Comparison of ENCODE assay signal across 18 cellular contexts in the genomic region with DNA sequence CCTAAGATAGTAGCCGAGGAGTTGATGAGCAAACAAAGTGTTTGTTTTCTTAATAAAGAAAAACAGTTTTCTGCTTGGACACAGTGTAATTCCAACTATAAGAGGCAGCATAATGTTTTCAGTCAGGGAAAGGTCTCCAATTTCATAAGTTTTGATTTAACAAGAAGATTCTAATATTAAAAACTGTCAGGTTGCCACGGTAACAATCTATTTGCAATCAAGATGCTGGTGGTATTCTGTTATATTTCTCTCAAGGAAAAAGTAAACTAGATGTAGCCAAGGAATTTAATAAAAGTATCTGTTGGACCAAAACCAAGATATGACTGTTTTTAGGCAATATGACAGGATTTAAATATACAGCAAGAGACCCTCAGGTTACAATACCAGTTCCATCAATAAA.
DNase-seq lines count a peak whose midpoint lies in the region; ATAC-seq, FAIRE-seq and TF ChIP-seq lines count a peak whose summit lies in the region.
"Had no signal": no experiment of that assay in that cellular context is flagged by ENCODE, and none has a peak within 500 bp of the region (broad histone marks: within the 10 kb centered on the region; RNA-seq: fewer than 3 reads in every experiment).

No MANE protein-coding gene starts in this region.

- peaks cover 5% of the 10 kb centered on the region for H3K4me1 Mint-ChIP-seq in activated naive CD4-positive, alpha-beta T cell treated with anti-CD3 and anti-CD28 coated beads for 36 hours (ENCODE audit: low read depth)
- no peaks in the 10 kb centered on the region for H3K4me1 Mint-ChIP-seq in activated T-helper 17 cell treated with anti-CD3 and anti-CD28 coated beads, Interleukin-2, amount 50 U/mL, for 72 hours

- H4K12ac ChIP-seq in trophoblast cell (ENCODE audit: low read depth, low read length): no peak overlapping the region

- H3K79me2 ChIP-seq in SK-N-SH (ENCODE audit: insufficient read depth) (no peaks in the 10 kb centered on the region), K562 (ENCODE audit: control insufficient read depth, insufficient read depth, low read length) (no peaks in the 10 kb centered on the region), endothelial cell of umbilical vein (ENCODE audit: control insufficient read depth, insufficient read depth, low read length) (no peaks in the 10 kb centered on the region), trophoblast cell (ENCODE audit: control insufficient read depth, insufficient read depth, low read length, poor library complexity) (no peaks in the 10 kb centered on the region)

- WGBS in SK-N-SH (ENCODE audit: low lambda C conversion rate): 96% methylated on average over 2 of the region's 2 CpGs
- WGBS in K562 (ENCODE audit: insufficient coverage, low coverage, missing lambda C conversion rate): 40% methylated on average over 2 of the region's 2 CpGs
- no CpG with 5 or more reads among the region's 2 CpGs for whole genome bisulfite sequencing in trophoblast cell (ENCODE audit: extremely low coverage, insufficient coverage, insufficient read length)

- H3K9me3 Mint-ChIP-seq in activated naive CD4-positive, alpha-beta T cell treated with anti-CD3 and anti-CD28 coated beads for 36 hours: no peaks in the 10 kb centered on the region
- no peaks in the 10 kb centered on the region for H3K9me3 Mint-ChIP-seq in activated T-helper 17 cell treated with anti-CD3 and anti-CD28 coated beads, Interleukin-2, amount 50 U/mL, for 72 hours
- H3K9me3 Mint-ChIP-seq: CD4-positive, alpha-beta T cell; HFFc6 had no signal

- CTCF ChIA-PET in SK-N-SH (lab: Yijun Ruan, JAX): no interaction called here
- CTCF ChIA-PET in K562 (lab: Yijun Ruan, JAX; ENCODE audit: low intra/inter-chr PET ratio): no interaction called here
- CTCF ChIA-PET in endothelial cell of umbilical vein (lab: Charles Lee): interaction anchor here (1.2 kb wide), 1 partner anchor 22 kb away, joined by 3 read pairs; no protein-coding TSS in a partner anchor
- CTCF ChIA-PET in activated naive CD4-positive, alpha-beta T cell treated with anti-CD3 and anti-CD28 coated beads for 36 hours (lab: Charles Lee): no interaction called here

- H3K9me3 ChIP-seq in SK-N-SH (no peaks in the 10 kb centered on the region), K562 (replicated peaks; ENCODE audit: control insufficient read depth, insufficient read depth, low read depth, low read length) (no peaks in the 10 kb centered on the region), endothelial cell of umbilical vein (replicated peaks; ENCODE audit: control insufficient read depth, insufficient read depth, low read length) (no peaks in the 10 kb centered on the region), trophoblast cell (ENCODE audit: insufficient read depth, low read depth, low read length) (no peaks in the 10 kb centered on the region)

- no peak overlapping the region for H3K27ac Mint-ChIP-seq in activated naive CD4-positive, alpha-beta T cell treated with anti-CD3 and anti-CD28 coated beads for 36 hours
- H3K27ac Mint-ChIP-seq in activated T-helper 17 cell treated with anti-CD3 and anti-CD28 coated beads, Interleukin-2, amount 50 U/mL, for 72 hours: no peak overlapping the region
- H3K27ac Mint-ChIP-seq: CD4-positive, alpha-beta T cell; HFFc6; IgD-negative memory B cell had no signal

- no peak overlapping the region for H3K18ac ChIP-seq in trophoblast cell (ENCODE audit: low read length)

- no peak overlapping the region for H2BK120ac ChIP-seq in trophoblast cell (ENCODE audit: insufficient read depth, low read length, poor library complexity)

- H3K27ac ChIP-seq in SK-N-SH (ENCODE audit: low read depth in 2 of 2, low read length in 1 of 2): peak overlapping the region in 1 of 2 experiments; percentile 59; a peak in 2 of 4 replicates
- H3K27ac ChIP-seq in K562 (ENCODE audit: extremely low read depth, low read depth, low read length): no peak overlapping the region
- peak overlapping the region; percentile 78 for H3K27ac ChIP-seq in endothelial cell of umbilical vein (ENCODE audit: insufficient read depth, low read depth, low read length)
- H3K27ac ChIP-seq in trophoblast cell (ENCODE audit: low read depth, low read length): no peak overlapping the region
- H3K27ac ChIP-seq: C4-2B had no signal

- TF ChIP-seq EP300 in SK-N-SH (IDR thresholded peaks at IDR 0.05; ENCODE audit: borderline replicate concordance in 1 of 2, low read depth in 1 of 2, low read length in 1 of 2) (peak in 1 of 2 experiments; percentile 22; a peak in 1 of 4 replicates), K562 (IDR thresholded peaks at IDR 0.05; ENCODE audit: low read length) (no peak)

- H4K8ac ChIP-seq in trophoblast cell (ENCODE audit: low read depth, low read length): no peak overlapping the region

- POLR2A ChIA-PET in SK-N-SH (lab: Yijun Ruan, JAX): no interaction called here
- POLR2A ChIA-PET in K562 (lab: Yijun Ruan, JAX): no interaction called here
- POLR2A ChIA-PET in endothelial cell of umbilical vein (lab: Charles Lee): no interaction called here

- BruUV-seq in K562 (replicated peaks; lab: Mats Ljungman, UMichigan) (no TSS peak), endothelial cell of umbilical vein (replicated peaks; lab: Mats Ljungman, UMichigan) (no TSS peak)

- H3K36me3 Mint-ChIP-seq in activated naive CD4-positive, alpha-beta T cell treated with anti-CD3 and anti-CD28 coated beads for 36 hours (ENCODE audit: low read depth): peaks cover 15% of the 10 kb centered on the region
- H3K36me3 Mint-ChIP-seq in activated T-helper 17 cell treated with anti-CD3 and anti-CD28 coated beads, Interleukin-2, amount 50 U/mL, for 72 hours (ENCODE audit: low read depth): no peaks in the 10 kb centered on the region
- H3K36me3 Mint-ChIP-seq: IgD-negative memory B cell had no signal

- H3K4me1 ChIP-seq in SK-N-SH (ENCODE audit: control insufficient read depth in 1 of 2, insufficient read depth in 2 of 2, low read depth in 1 of 2, low read length in 1 of 2): peaks cover 3 to 30% of the 10 kb centered on the region in 2 experiments; a peak in 2 of 4 replicates
- no peaks in the 10 kb centered on the region for H3K4me1 ChIP-seq in K562 (replicated peaks in 1 of 2; ENCODE audit: control insufficient read depth in 2 of 2, insufficient read depth in 2 of 2, low read length in 2 of 2)
- peaks cover 37% of the 10 kb centered on the region for H3K4me1 ChIP-seq in endothelial cell of umbilical vein (ENCODE audit: control insufficient read depth, extremely low read depth, insufficient read depth, low read length)
- peaks cover 0 to 2% of the 10 kb centered on the region in 2 experiments for H3K4me1 ChIP-seq in trophoblast cell (ENCODE audit: control insufficient read depth in 1 of 2, insufficient read depth in 2 of 2, low read length in 2 of 2)

- TF ChIP-seq POLR2A in K562 (conservative IDR thresholded peaks at IDR 0.05): no peak
- TF ChIP-seq POLR2A in endothelial cell of umbilical vein (IDR thresholded peaks at IDR 0.05; ENCODE audit: low read depth, low read length): no peak

- dilution Hi-C loops in endothelial cell of umbilical vein (cut with MboI; ENCODE audit: extremely low pct_ligation_motif_present, low sequenced_read_pairs): no loop called here

- H2BK5ac ChIP-seq in trophoblast cell (ENCODE audit: low read depth, low read length, poor library complexity): no peak overlapping the region

- H3K4me2 ChIP-seq in SK-N-SH (no peak overlapping the region; the same call in 1 of the 2 replicates), K562 (ENCODE audit: insufficient read depth, low read length) (no peak overlapping the region), endothelial cell of umbilical vein (ENCODE audit: insufficient read depth, low read length) (peak overlapping the region; percentile 54), trophoblast cell (ENCODE audit: low read length) (no peak overlapping the region)

- H3K79me1 ChIP-seq in trophoblast cell (ENCODE audit: low read length): no peaks in the 10 kb centered on the region

- no peaks in the 10 kb centered on the region for H4K20me1 ChIP-seq in SK-N-SH (ENCODE audit: insufficient read depth)
- H4K20me1 ChIP-seq in K562 (replicated peaks; ENCODE audit: control insufficient read depth, insufficient read depth, low read length): no peaks in the 10 kb centered on the region
- H4K20me1 ChIP-seq in endothelial cell of umbilical vein (replicated peaks; ENCODE audit: control insufficient read depth, extremely low read depth, insufficient read depth, low read length): no peaks in the 10 kb centered on the region

- H4K91ac ChIP-seq in trophoblast cell (ENCODE audit: low read depth, low read length): peak overlapping the region; percentile 35

- no peak overlapping the region for H2AFZ ChIP-seq in SK-N-SH (ENCODE audit: low read depth)
- H2AFZ ChIP-seq in K562 (ENCODE audit: low read depth, low read length): no peak overlapping the region
- H2AFZ ChIP-seq in endothelial cell of umbilical vein (ENCODE audit: low read depth, low read length): no peak overlapping the region
- no peak overlapping the region for H2AFZ ChIP-seq in trophoblast cell (ENCODE audit: insufficient read depth, low read length, poor library complexity)

- H3K4ac ChIP-seq in trophoblast cell (ENCODE audit: low read depth, low read length): no peak overlapping the region

- no peak overlapping the region for H3K14ac ChIP-seq in trophoblast cell (ENCODE audit: low read length)

- ATAC-seq in K562: no peak
- no peak for ATAC-seq in GM21529 (IDR thresholded peaks at IDR 0.05; ENCODE audit: unreplicated experiment)
- no peak for ATAC-seq in activated T-helper 17 cell treated with anti-CD3 and anti-CD28 coated beads, Interleukin-2, amount 50 U/mL, for 72 hours (replicated peaks)
- ATAC-seq: HCT116, HepG2 had no signal

- DNase-seq in SK-N-SH (no peak), K562 (ENCODE audit: extremely low read depth in 1 of 4, low spot score in 3 of 4) (no peak), endothelial cell of umbilical vein (ENCODE audit: low read depth, low spot score) (no peak), trophoblast cell (no peak)
- no peak for DNase-seq in activated naive CD4-positive, alpha-beta T cell treated with anti-CD3 and anti-CD28 coated beads for 36 hours
- DNase-seq in stimulated activated naive CD4-positive, alpha-beta T cell (lab: John Stamatoyannopoulos, UW): no peak
- DNase-seq: CD4-positive, alpha-beta T cell; DMS153; DMS79; GOT3; H7; HFFc6 had no signal

- intact Hi-C loops in K562 (cut with micrococcal nuclease): no loop called here
- intact Hi-C loops in endothelial cell of umbilical vein (cut with micrococcal nuclease): loop anchor here (5.0 kb wide), 3 partner anchors 157 to 1143 kb away; a partner anchor contains a TSS
- intact Hi-C loops in activated naive CD4-positive, alpha-beta T cell treated with anti-CD3 and anti-CD28 coated beads for 36 hours (cut with micrococcal nuclease): no loop called here

- no peaks in the 10 kb centered on the region for H3K9me2 ChIP-seq in SK-N-SH

- TF ChIP-seq CTCF in SK-N-SH (IDR thresholded peaks at IDR 0.05): no peak
- no peak for TF ChIP-seq CTCF in K562 (IDR thresholded peaks at IDR 0.05 in 2 of 3, conservative IDR thresholded peaks at IDR 0.05 in 1 of 3; ENCODE audit: insufficient read depth in 2 of 3, low read depth in 1 of 3, low read length in 3 of 3)
- TF ChIP-seq CTCF in endothelial cell of umbilical vein (IDR thresholded peaks at IDR 0.05; ENCODE audit: extremely low read depth in 1 of 2, insufficient read depth in 1 of 2, low read depth in 1 of 2, low read length in 2 of 2): no peak

- in situ Hi-C loops in K562 (cut with MboI): loop anchor here (25.0 kb wide), 1 partner anchor 283 kb away; no protein-coding TSS in a partner anchor

- peaks cover 9% of the 10 kb centered on the region for H3F3A ChIP-seq in SK-N-SH (replicated peaks; ENCODE audit: insufficient read depth)

- H3K36me3 ChIP-seq in SK-N-SH (replicated peaks in 1 of 2; ENCODE audit: control insufficient read depth in 1 of 2, insufficient read depth in 2 of 2, low read length in 1 of 2) (no peaks in the 10 kb centered on the region), K562 (ENCODE audit: control insufficient read depth, insufficient read depth, low read length) (no peaks in the 10 kb centered on the region), endothelial cell of umbilical vein (ENCODE audit: control insufficient read depth in 2 of 2, extremely low read depth in 1 of 2, insufficient read depth in 2 of 2, low read length in 2 of 2) (no peaks in the 10 kb centered on the region), trophoblast cell (ENCODE audit: control insufficient read depth in 1 of 2, insufficient read depth in 2 of 2, low read length in 2 of 2) (no peaks in the 10 kb centered on the region)

- TF ChIP-seq RAD21 in SK-N-SH (IDR thresholded peaks at IDR 0.05; ENCODE audit: low read length) (no peak), K562 (CRISPR knock-in tag; conservative IDR thresholded peaks at IDR 0.05 in 1 of 2, IDR thresholded peaks at IDR 0.05 in 1 of 2) (no peak)

- no peak overlapping the region for H3K9ac ChIP-seq in SK-N-SH
- H3K9ac ChIP-seq in K562 (ENCODE audit: insufficient read depth in 1 of 2, low read depth in 2 of 2, low read length in 2 of 2): no peak overlapping the region
- H3K9ac ChIP-seq in endothelial cell of umbilical vein (replicated peaks; ENCODE audit: extremely low read depth, insufficient read depth, low read length): peak overlapping the region; percentile 53
- H3K9ac ChIP-seq in trophoblast cell (ENCODE audit: low read length): no peak overlapping the region

- no peak overlapping the region for H3K4me3 Mint-ChIP-seq in activated naive CD4-positive, alpha-beta T cell treated with anti-CD3 and anti-CD28 coated beads for 36 hours
- no peak overlapping the region for H3K4me3 Mint-ChIP-seq in activated T-helper 17 cell treated with anti-CD3 and anti-CD28 coated beads, Interleukin-2, amount 50 U/mL, for 72 hours
- H3K4me3 Mint-ChIP-seq: CD4-positive, alpha-beta T cell; HFFc6; IgD-negative memory B cell had no signal

- H3K27me3 ChIP-seq in SK-N-SH (ENCODE audit: insufficient read depth) (no peaks in the 10 kb centered on the region), K562 (ENCODE audit: control insufficient read depth in 2 of 2, insufficient read depth in 2 of 2, low read length in 2 of 2) (no peaks in the 10 kb centered on the region), endothelial cell of umbilical vein (ENCODE audit: control insufficient read depth in 2 of 2, insufficient read depth in 2 of 2, low read length in 2 of 2) (no peaks in the 10 kb centered on the region), trophoblast cell (ENCODE audit: insufficient read depth, low read length) (no peaks in the 10 kb centered on the region)

- H3K4me3 ChIP-seq in SK-N-SH (ENCODE audit: low read depth in 2 of 2, low read length in 1 of 2) (no peak overlapping the region), K562 (no peak overlapping the region), endothelial cell of umbilical vein (replicated peaks in 1 of 3; ENCODE audit: insufficient read depth in 1 of 3, low read depth in 1 of 3, low read length in 3 of 3) (no peak overlapping the region), trophoblast cell (ENCODE audit: low read depth, low read length) (no peak overlapping the region)

- no peak overlapping the region for H2BK12ac ChIP-seq in trophoblast cell (ENCODE audit: low read length)

- H3K9me1 ChIP-seq in K562 (ENCODE audit: control insufficient read depth, insufficient read depth, low read length): no peaks in the 10 kb centered on the region
- no peaks in the 10 kb centered on the region for H3K9me1 ChIP-seq in endothelial cell of umbilical vein (replicated peaks; ENCODE audit: control insufficient read depth, extremely low read depth, insufficient read depth, low read length)

- FAIRE-seq in K562 (lab: Jason Lieb, UNC): no peak
- no peak for FAIRE-seq in endothelial cell of umbilical vein (lab: Jason Lieb, UNC)
- FAIRE-seq: HepG2 had no signal

- no peaks in the 10 kb centered on the region for H3K27me3 Mint-ChIP-seq in activated naive CD4-positive, alpha-beta T cell treated with anti-CD3 and anti-CD28 coated beads for 36 hours (ENCODE audit: low read depth)
- H3K27me3 Mint-ChIP-seq in activated T-helper 17 cell treated with anti-CD3 and anti-CD28 coated beads, Interleukin-2, amount 50 U/mL, for 72 hours: no peaks in the 10 kb centered on the region
- H3K27me3 Mint-ChIP-seq: CD4-positive, alpha-beta T cell; IgD-negative memory B cell had no signal

- H3K23ac ChIP-seq in trophoblast cell (ENCODE audit: low read length): no peak overlapping the region

- no peak overlapping the region for H2AK5ac ChIP-seq in trophoblast cell (ENCODE audit: low read length)
